Comparison of ENCODE assay signal across 12 cellular contexts in the genomic region with DNA sequence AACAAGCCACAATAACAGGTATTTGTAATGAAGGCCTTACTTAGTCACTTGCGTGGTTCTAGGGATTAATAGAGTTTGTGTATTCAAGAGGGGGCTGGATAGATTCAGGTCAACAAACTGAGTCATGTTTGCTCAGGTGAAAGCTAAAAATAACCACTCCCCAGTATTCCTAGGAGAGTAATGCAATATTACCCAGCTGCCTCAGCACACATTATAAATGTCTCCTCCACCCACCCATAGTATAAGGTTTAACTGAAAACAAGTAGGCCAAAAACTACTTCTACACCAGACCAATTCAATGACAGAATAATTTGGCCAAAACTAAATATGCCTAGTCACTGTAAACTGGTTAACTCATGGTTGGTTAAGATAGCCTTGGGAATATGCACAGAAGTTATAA. TPM values are rescaled to one million over a fixed set of nuclear protein-coding genes. Genes with fewer than 3 reads are reported as not detected.
DNase-seq lines count a peak whose midpoint lies in the region; ATAC-seq and TF ChIP-seq lines count a peak whose summit lies in the region.
"Had no signal": no experiment of that assay in that cellular context is flagged by ENCODE, and none has a peak within 500 bp of the region (broad histone marks: within the 10 kb centered on the region; RNA-seq: fewer than 3 reads in every experiment).

No MANE protein-coding gene starts in this region.

- peak; percentile 30 for DNase-seq in COR-L47 (lab: John Stamatoyannopoulos, UW)
- DNase-seq in NCI-H1930 (lab: John Stamatoyannopoulos, UW), result peak; percentile 33 to 81
- DNase-seq in MCF 10A (ENCODE audit: unreplicated experiment), result peak; percentile 75
- no peak for DNase-seq in mesendoderm
- no peak for DNase-seq in erythroblast (lab: John Stamatoyannopoulos, UW)
- no peak for DNase-seq in HCEC 1CT
- DNase-seq: KG1; stimulated activated CD4-positive, alpha-beta T cell treated with anti-CD3 and anti-CD28 coated beads, Interleukin-2, amount 100 ng/mL, for 48 hours had no signal

- H3K18ac ChIP-seq in mesendoderm (ENCODE audit: low read length), result no peak overlapping the region

- no peaks in the 10 kb centered on the region for H3K27me3 ChIP-seq in mesendoderm (ENCODE audit: insufficient read depth, low read length, poor library complexity)
- H3K27me3 ChIP-seq: BLaER1 treated with 17β-estradiol and CSF1 and Interleukin-3, amounts not matched to agents 10 nM and 100 nM had no signal

- CTCF ChIA-PET in MCF 10A (lab: Yijun Ruan, JAX), result interaction anchor here (0.6 to 2.1 kb wide), 8 partner anchors 15 to 627 kb away, joined by 3 to 17 read pairs (median 5); a partner anchor contains a TSS

- peaks cover 16% of the 10 kb centered on the region for H3K79me2 ChIP-seq in mesendoderm (ENCODE audit: control insufficient read depth, insufficient read depth, low read length)

- H2BK15ac ChIP-seq in mesendoderm (replicated peaks; ENCODE audit: low read depth), result no peak overlapping the region

- no peak for ATAC-seq in GM21786 (IDR thresholded peaks at IDR 0.05; ENCODE audit: unreplicated experiment)
- no peak for ATAC-seq in GM18870 (IDR thresholded peaks at IDR 0.05; ENCODE audit: unreplicated experiment)

- peak overlapping the region; percentile 77 for H3K27ac Mint-ChIP-seq in MCF 10A (ENCODE audit: low read depth, unreplicated experiment)
- H3K27ac Mint-ChIP-seq: dendritic cell treated with granulocyte-macrophage colony-stimulating factor and Interleukin-4, amounts not matched to agents 40 ng/mL and 50 ng/mL, for 4 days had no signal

- no peak overlapping the region for H3K4me2 ChIP-seq in mesendoderm (ENCODE audit: low read length)
- H3K4me2 ChIP-seq: BLaER1 treated with 17β-estradiol and CSF1 and Interleukin-3, amounts not matched to agents 10 nM and 100 nM had no signal

- POLR2A ChIA-PET in MCF 10A (lab: Yijun Ruan, JAX), result interaction anchor here (0.6 to 3.0 kb wide), 10 partner anchors 9 to 35 kb away, joined by 3 to 22 read pairs (median 4); a partner anchor contains a TSS

- peaks cover 20% of the 10 kb centered on the region for H3K4me1 Mint-ChIP-seq in MCF 10A (ENCODE audit: insufficient read depth, unreplicated experiment)

- no peaks in the 10 kb centered on the region for H3K36me3 Mint-ChIP-seq in MCF 10A (ENCODE audit: insufficient read depth, unreplicated experiment)

- no peaks in the 10 kb centered on the region for H3K27me3 Mint-ChIP-seq in MCF 10A (ENCODE audit: insufficient read depth, unreplicated experiment)
- H3K27me3 Mint-ChIP-seq: dendritic cell treated with granulocyte-macrophage colony-stimulating factor and Interleukin-4, amounts not matched to agents 40 ng/mL and 50 ng/mL, for 4 days had no signal

- peak overlapping the region; percentile 2 for H4K8ac ChIP-seq in mesendoderm (ENCODE audit: low read depth, low read length)

- BruUV-seq in MCF 10A (replicated peaks; lab: Mats Ljungman, UMichigan), result no TSS peak

- WGBS in mesendoderm (ENCODE audit: extremely low coverage, insufficient coverage, low lambda C conversion rate), result no CpG with 5 or more reads among the region's 1 CpG

- no peak overlapping the region for H3K27ac ChIP-seq in mesendoderm (ENCODE audit: low read depth, low read length)
- H3K27ac ChIP-seq: BLaER1 treated with 17β-estradiol and CSF1 and Interleukin-3, amounts not matched to agents 10 nM and 100 nM had no signal

- no peak overlapping the region for H3K4me3 Mint-ChIP-seq in MCF 10A (ENCODE audit: unreplicated experiment)
- H3K4me3 Mint-ChIP-seq: dendritic cell treated with granulocyte-macrophage colony-stimulating factor and Interleukin-4, amounts not matched to agents 40 ng/mL and 50 ng/mL, for 4 days had no signal

- H3K79me1 ChIP-seq in mesendoderm (ENCODE audit: low read length), result peaks cover 5% of the 10 kb centered on the region

- H3K56ac ChIP-seq in mesendoderm (ENCODE audit: low read length), result no peak overlapping the region

- no peak for TF ChIP-seq POLR2A in erythroblast (IDR thresholded peaks at IDR 0.05; ENCODE audit: low read length)

- H3K36me3 ChIP-seq in mesendoderm (ENCODE audit: control insufficient read depth, insufficient read depth, low read length), result no peaks in the 10 kb centered on the region
- H3K36me3 ChIP-seq: BLaER1 treated with 17β-estradiol and CSF1 and Interleukin-3, amounts not matched to agents 10 nM and 100 nM had no signal

- no peak overlapping the region for H3K4ac ChIP-seq in mesendoderm (ENCODE audit: low read depth, low read length)

- no peak overlapping the region for H3K23ac ChIP-seq in mesendoderm (ENCODE audit: low read length)

- intact Hi-C loops in MCF 10A (cut with micrococcal nuclease), result loop anchor here (2.0 kb wide), 1 partner anchor 35 kb away; a partner anchor contains a TSS

- no peak overlapping the region for H4K5ac ChIP-seq in mesendoderm (ENCODE audit: low read length)

- peaks cover 6% of the 10 kb centered on the region for H3K4me1 ChIP-seq in mesendoderm (ENCODE audit: control insufficient read depth, low read depth, low read length)

- no peak overlapping the region for H3K9ac ChIP-seq in mesendoderm (ENCODE audit: low read length)
- H3K9ac ChIP-seq: BLaER1 treated with 17β-estradiol and CSF1 and Interleukin-3, amounts not matched to agents 10 nM and 100 nM had no signal

- H3K4me3 ChIP-seq in mesendoderm (ENCODE audit: low read length), result no peak overlapping the region
- H3K4me3 ChIP-seq: BLaER1 treated with 17β-estradiol and CSF1 and Interleukin-3, amounts not matched to agents 10 nM and 100 nM had no signal

- no peak overlapping the region for H2BK120ac ChIP-seq in mesendoderm (ENCODE audit: low read depth, low read length)

- no peak overlapping the region for H2AK5ac ChIP-seq in mesendoderm (ENCODE audit: low read length)

- no peak for TF ChIP-seq CTCF in MCF 10A (IDR thresholded peaks at IDR 0.05; ENCODE audit: unreplicated experiment)

- H3K9me3 Mint-ChIP-seq in MCF 10A (ENCODE audit: unreplicated experiment), result no peaks in the 10 kb centered on the region
- H3K9me3 Mint-ChIP-seq: dendritic cell treated with granulocyte-macrophage colony-stimulating factor and Interleukin-4, amounts not matched to agents 40 ng/mL and 50 ng/mL, for 4 days had no signal

- no peak overlapping the region for H2BK5ac ChIP-seq in mesendoderm (ENCODE audit: low read length)

RNA-seq across cellular contexts. Expression of a gene that starts 34.4 kb away (rescaled TPM):
- 34.7 and 37.8 TPM in 2 replicates for total RNA-seq in MCF 10A (2022)
- polyA plus RNA-seq in mesendoderm (2013, experiment 1 of 2), result 136 TPM
- polyA plus RNA-seq in mesendoderm (2013, experiment 2 of 2), result 138 TPM

Comparison
In these comparisons a context has a peak if more than half of its experiments do, and no peak if none do; other contexts are left out.
1. DNase-seq: peak in COR-L47 (single experiment), NCI-H1930 (2 of 2) and MCF 10A (single experiment); none in mesendoderm (single experiment), erythroblast (0 of 2) and HCEC 1CT (single experiment).